14 cellular contexts compared by ENCODE assay signal in genomic region chr3:160616721-160617120, GRCh38. TPM values are rescaled to one million over a fixed set of nuclear protein-coding genes. Genes with fewer than 3 reads are reported as not detected.
A peak's percentile ranks its signal among the peaks of the same experiment; 100 is the strongest.
DNase-seq lines count a peak whose midpoint lies in the region; ATAC-seq, FAIRE-seq and TF ChIP-seq lines count a peak whose summit lies in the region.
"Had no signal": no experiment of that assay in that cellular context is flagged by ENCODE, and none has a peak within 500 bp of the region (broad histone marks: within the 10 kb centered on the region; RNA-seq: fewer than 3 reads in every experiment).

No MANE protein-coding gene starts in this region.

- no peak overlapping the region for H2BK15ac ChIP-seq in H1 (ENCODE audit: low read length)

- H3K4me2 ChIP-seq in H1 (ENCODE audit: insufficient read depth in 1 of 2, low read depth in 2 of 2, low read length in 2 of 2): no peak overlapping the region
- H3K4me2 ChIP-seq: A549 had no signal

- H3K4me3 ChIP-seq in right atrium auricular region (no peak overlapping the region), H1 (ENCODE audit: extremely low read depth in 1 of 4, insufficient read depth in 2 of 4, low read depth in 3 of 4, low read length in 4 of 4) (no peak overlapping the region)
- H3K4me3 ChIP-seq: A549 had no signal

- no peak for TF ChIP-seq POLR2A in H1 (IDR thresholded peaks at IDR 0.05; ENCODE audit: control extremely low read depth in 1 of 2, low read depth in 2 of 2, low read length in 2 of 2)

- intact Hi-C loops in Right ventricle myocardium superior (cut with DNase I): no loop called here

- no peak for TF ChIP-seq CTCF in right atrium auricular region (IDR thresholded peaks at IDR 0.05)
- TF ChIP-seq CTCF in H1 (IDR thresholded peaks at IDR 0.05; ENCODE audit: control extremely low read depth in 1 of 3, insufficient read depth in 1 of 3, low read depth in 1 of 3, low read length in 3 of 3): no peak

- no peak overlapping the region for H2AK5ac ChIP-seq in H1 (ENCODE audit: low read depth, low read length)

- CTCF ChIA-PET in H1 (lab: Charles Lee; ENCODE audit: partially characterized antibody): interaction anchor here (0.9 kb wide), 1 partner anchor 18 kb away, joined by 3 read pairs; no protein-coding TSS in a partner anchor

- H3K9me3 ChIP-seq in right atrium auricular region: no peaks in the 10 kb centered on the region
- no peaks in the 10 kb centered on the region for H3K9me3 ChIP-seq in H1 (ENCODE audit: insufficient read depth in 2 of 2, low read depth in 1 of 2, low read length in 1 of 2)
- H3K9me3 ChIP-seq: A549 had no signal

- H3K36me3 ChIP-seq in right atrium auricular region: no peaks in the 10 kb centered on the region
- H3K36me3 ChIP-seq in H1 (ENCODE audit: control insufficient read depth in 2 of 4, insufficient read depth in 4 of 4, low read length in 3 of 4): no peaks in the 10 kb centered on the region

- no peak overlapping the region for H2BK5ac ChIP-seq in H1 (ENCODE audit: low read depth, low read length)

- H3K27ac ChIP-seq in right atrium auricular region: no peak overlapping the region
- no peak overlapping the region for H3K27ac ChIP-seq in H1 (ENCODE audit: low read depth, low read length)
- H3K27ac ChIP-seq: A549 had no signal

- no peaks in the 10 kb centered on the region for H3K23me2 ChIP-seq in H1 (ENCODE audit: low read depth, low read length)

- no peaks in the 10 kb centered on the region for H3K79me1 ChIP-seq in H1 (ENCODE audit: low read depth, low read length)

- no peak overlapping the region for H3K56ac ChIP-seq in H1 (replicated peaks; ENCODE audit: insufficient read length, low read depth, low read length)

- peak; percentile 79 for ATAC-seq in Right ventricle myocardium superior (ENCODE audit: poor library complexity)

- no peak overlapping the region for H2BK20ac ChIP-seq in H1 (ENCODE audit: low read length)

- no peak for TF ChIP-seq RAD21 in H1 (IDR thresholded peaks at IDR 0.05 in 1 of 2, conservative IDR thresholded peaks at IDR 0.05 in 1 of 2; ENCODE audit: low read depth in 2 of 2, low read length in 2 of 2)

- no peak overlapping the region for H3K23ac ChIP-seq in H1 (ENCODE audit: insufficient read length)

- H3K27me3 ChIP-seq in right atrium auricular region: no peaks in the 10 kb centered on the region
- no peaks in the 10 kb centered on the region for H3K27me3 ChIP-seq in H1 (replicated peaks in 1 of 4; ENCODE audit: control insufficient read depth in 3 of 4, extremely low read depth in 1 of 4, insufficient read depth in 3 of 4, low read length in 3 of 4)

- no peak overlapping the region for H3K14ac ChIP-seq in H1 (ENCODE audit: insufficient read length)

- H3K4me1 ChIP-seq in right atrium auricular region: peaks cover 0 to 9% of the 10 kb centered on the region in 2 donors
- no peaks in the 10 kb centered on the region for H3K4me1 ChIP-seq in H1 (replicated peaks in 1 of 4; ENCODE audit: control insufficient read depth in 3 of 4, insufficient read depth in 4 of 4, low read length in 3 of 4)

- H3K9ac ChIP-seq in H1 (replicated peaks in 1 of 4; ENCODE audit: extremely low read depth in 1 of 4, low read depth in 3 of 4, low read length in 3 of 4): no peak overlapping the region

- no peak for DNase-seq in Right ventricle myocardium superior
- DNase-seq in right atrium auricular region (ENCODE audit: low spot score): no peak
- DNase-seq in H1 (ENCODE audit: low read depth in 1 of 2, low spot score in 2 of 2): no peak
- DNase-seq in kidney tubule cell (ENCODE audit: low spot score): peak; percentile 64
- no peak for DNase-seq in NAMALWA (ENCODE audit: low spot score)
- DNase-seq in NCI-H1694 (lab: John Stamatoyannopoulos, UW): no peak
- no peak for DNase-seq in GOT3 (lab: John Stamatoyannopoulos, UW)
- DNase-seq in CD1c-positive myeloid dendritic cell (ENCODE audit: extremely low spot score): no peak
- DNase-seq: DMS53, endodermal cell, NCI-H446, RPMI8226 had no signal

- no peak overlapping the region for H2BK12ac ChIP-seq in H1 (ENCODE audit: low read depth, low read length)

- H3K4ac ChIP-seq in H1 (replicated peaks; ENCODE audit: insufficient read length, low read depth, low read length): no peak overlapping the region

- no peak overlapping the region for H4K5ac ChIP-seq in H1 (ENCODE audit: insufficient read length, low read depth, low read length)

- H4K20me1 ChIP-seq in H1 (replicated peaks in 1 of 2; ENCODE audit: control insufficient read depth in 1 of 2, insufficient read depth in 2 of 2, low read length in 2 of 2): no peaks in the 10 kb centered on the region

- H3K18ac ChIP-seq in H1 (ENCODE audit: extremely low read depth, low read length): no peak overlapping the region

- no peak for TF ChIP-seq EP300 in H1 (IDR thresholded peaks at IDR 0.05; ENCODE audit: borderline replicate concordance in 1 of 2, low read depth in 2 of 2, low read length in 2 of 2)

- POLR2A ChIA-PET in H1 (lab: Charles Lee; ENCODE audit: partially characterized antibody): no interaction called here

- 0 out of 2 replicates have a peak overlapping the region, but pooled peaks have one; percentile 6 for H2AFZ ChIP-seq in H1 (ENCODE audit: low read length)

- WGBS in H1 (ENCODE audit: extremely low coverage in 1 of 2, insufficient coverage in 1 of 2, insufficient read length in 1 of 2, insufficient replicate concordance in 2 of 2, low coverage in 1 of 2, low lambda C conversion rate in 2 of 2, missing lambda C conversion rate in 1 of 2), 2 experiments: 87% methylated on average over 2 of the region's 2 CpGs; no CpG with 5 or more reads in 1 of the 2 experiments

- FAIRE-seq in H1 (lab: Jason Lieb, UNC): no peak
- FAIRE-seq: A549, TTC549 had no signal

- no peak overlapping the region for H4K91ac ChIP-seq in H1 (replicated peaks; ENCODE audit: insufficient read length, low read length)

- no peaks in the 10 kb centered on the region for H3K79me2 ChIP-seq in H1 (ENCODE audit: control insufficient read depth in 1 of 2, insufficient read depth in 2 of 2, low read length in 2 of 2)

- H4K8ac ChIP-seq in H1 (ENCODE audit: extremely low read depth, insufficient read depth, low read length): no peak overlapping the region

- H2BK120ac ChIP-seq in H1 (replicated peaks; ENCODE audit: low read depth, low read length): no peak overlapping the region

TF ChIP-seq in H1, 55 proteins besides CTCF, POLR2A, EP300 and RAD21 (continues in another document):
- TF ChIP-seq CEBPB (IDR thresholded peaks at IDR 0.05; ENCODE audit: low read depth, low read length) (no peak), CTBP2 (IDR thresholded peaks at IDR 0.05; ENCODE audit: borderline replicate concordance, insufficient read depth, insufficient read length, low read length) (no peak), POU5F1 (IDR thresholded peaks at IDR 0.05; ENCODE audit: low read depth, low read length) (no peak), ATF2 (IDR thresholded peaks at IDR 0.05; ENCODE audit: low read length) (no peak), YY1 (IDR thresholded peaks at IDR 0.05; ENCODE audit: low read depth, low read length) (no peak), JUND (IDR thresholded peaks at IDR 0.05; ENCODE audit: low read length) (no peak), GTF2F1 (IDR thresholded peaks at IDR 0.05; ENCODE audit: borderline replicate concordance, low read depth, low read length) (no peak), NRF1 (IDR thresholded peaks at IDR 0.05; ENCODE audit: low read depth, low read length) (no peak), SRF (IDR thresholded peaks at IDR 0.05; ENCODE audit: low read depth, low read length) (no peak), NANOG (IDR thresholded peaks at IDR 0.05; ENCODE audit: insufficient read depth, low read depth, low read length, poor library complexity, severe bottlenecking) (no peak), FOSL1 (IDR thresholded peaks at IDR 0.05; ENCODE audit: insufficient read depth, low read depth, low read length) (no peak), CHD2 (IDR thresholded peaks at IDR 0.05; ENCODE audit: low read length) (no peak), RNF2 (IDR thresholded peaks at IDR 0.05; ENCODE audit: borderline replicate concordance, low read depth, low read length, missing control alignments, poor library complexity, severe bottlenecking) (no peak), PHF8 (conservative IDR thresholded peaks at IDR 0.05; ENCODE audit: low read depth, low read length) (no peak)

RNA-seq across cellular contexts. Expression of gene KPNA4, which starts 51.4 kb away (rescaled TPM):
- 114 TPM for total RNA-seq in Right ventricle myocardium superior
- total RNA-seq in right atrium auricular region: 10 to 100 TPM; 36.1 to 44.4 TPM
- 81.9 and 86.7 TPM in 2 replicates for total RNA-seq in H1 (2021; fragmentation: NEBNext Ultra II Directional; extraction: Animal tissue kit (Norgen Biotek cat#: 25700))
- polyA plus RNA-seq in H1 (2011; rRNA removed): 7.6 and 13.2 TPM in 2 replicates
- 12.7 TPM for polyA plus RNA-seq in H1 (2011; cell fraction: cytosol; rRNA removed)
- polyA plus RNA-seq in H1 (2011; cell fraction: nucleus; rRNA removed): 6.9 TPM
- 16.2 to 30.6 TPM (median 18.9 TPM) in 4 replicates for polyA plus RNA-seq in H1 (2012, experiment 1 of 2)
- 2.0 TPM for polyA plus RNA-seq in H1 (2012, experiment 2 of 2)
- polyA plus RNA-seq in H1 (2013, experiment 1 of 2): 25.4 TPM
- polyA plus RNA-seq in H1 (2013, experiment 2 of 2): 23.1 TPM
- polyA minus RNA-seq in H1 (2011; rRNA and poly(A)+ RNA removed): 33.4 and 37.6 TPM in 2 replicates
- polyA minus RNA-seq in H1 (2011; cell fraction: cytosol; rRNA and poly(A)+ RNA removed): 45.5 TPM
- 53.7 TPM for polyA minus RNA-seq in H1 (2011; cell fraction: nucleus; rRNA and poly(A)+ RNA removed)
